8 cellular contexts compared by ENCODE assay signal in genomic region chr1:243495442-243496172, GRCh38.
DNase-seq lines count a peak whose midpoint lies in the region; ATAC-seq, FAIRE-seq and TF ChIP-seq lines count a peak whose summit lies in the region.

No MANE protein-coding gene starts in this region.

- no peaks in the 10 kb centered on the region for H3K27me3 ChIP-seq in gastrocnemius medialis

- no peak overlapping the region for H3K4me3 ChIP-seq in gastrocnemius medialis

- in situ Hi-C loops in gastrocnemius medialis (cut with MboI; ENCODE audit: low sequenced_read_pairs in 4 of 4): no loop called here

- no peak for FAIRE-seq in GM12891 (lab: Jason Lieb, UNC)

- ATAC-seq in Right ventricle myocardium superior (ENCODE audit: poor library complexity): peak; percentile 79
- peak; percentile 68 to 85 for ATAC-seq in gastrocnemius medialis
- ATAC-seq in HG03097 (IDR thresholded peaks at IDR 0.05; ENCODE audit: low FRiP score, unreplicated experiment): no peak

- no peaks in the 10 kb centered on the region for H3K9me3 ChIP-seq in gastrocnemius medialis

- peak overlapping the region; percentile 42 to 73 (median 66) for H3K27ac ChIP-seq in gastrocnemius medialis

- no peak for DNase-seq in GM12891 (ENCODE audit: insufficient read length, low spot score)
- DNase-seq in SKM-1 treated with dmso at 0.1 percent for 144 hours (lab: John Stamatoyannopoulos, UW; ENCODE audit: unreplicated experiment): peak; percentile 95
- DNase-seq in Right ventricle myocardium superior: no peak
- no peak for DNase-seq in gastrocnemius medialis
- DNase-seq in cerebellum (ENCODE audit: low spot score): no peak
- DNase-seq in NCI-H2196 treated with DMSO at 0.1 percent for 48 hours (lab: John Stamatoyannopoulos, UW; ENCODE audit: unreplicated experiment): no peak
- no peak for DNase-seq in GM19238 (ENCODE audit: insufficient read length, low spot score)

- no peak for TF ChIP-seq CTCF in gastrocnemius medialis (IDR thresholded peaks at IDR 0.05 in 4 of 5, conservative IDR thresholded peaks at IDR 0.05 in 1 of 5)

- peaks cover 8 to 13% of the 10 kb centered on the region in 2 donors for H3K4me1 ChIP-seq in gastrocnemius medialis

- TF ChIP-seq POLR2A in GM12891 (IDR thresholded peaks at IDR 0.05; ENCODE audit: low read depth, low read length) (no peak), gastrocnemius medialis (IDR thresholded peaks at IDR 0.05) (no peak)

- no peaks in the 10 kb centered on the region for H3K36me3 ChIP-seq in gastrocnemius medialis

- intact Hi-C loops in Right ventricle myocardium superior (cut with DNase I): no loop called here
- intact Hi-C loops in gastrocnemius medialis (cut with DNase I; ENCODE audit: low total_unique reads): no loop called here

TF ChIP-seq in GM12891, 5 proteins besides CTCF, POLR2A, EP300 and RAD21:
- TF ChIP-seq SPI1 (IDR thresholded peaks at IDR 0.05; ENCODE audit: low read depth, low read length) (peak; percentile 30; the same call in 1 of the 2 replicates), POLR2AphosphoS5 (IDR thresholded peaks at IDR 0.05; ENCODE audit: low read depth, low read length) (no peak)
